ENCODE assay signal across 20 cellular contexts in the genomic region with DNA sequence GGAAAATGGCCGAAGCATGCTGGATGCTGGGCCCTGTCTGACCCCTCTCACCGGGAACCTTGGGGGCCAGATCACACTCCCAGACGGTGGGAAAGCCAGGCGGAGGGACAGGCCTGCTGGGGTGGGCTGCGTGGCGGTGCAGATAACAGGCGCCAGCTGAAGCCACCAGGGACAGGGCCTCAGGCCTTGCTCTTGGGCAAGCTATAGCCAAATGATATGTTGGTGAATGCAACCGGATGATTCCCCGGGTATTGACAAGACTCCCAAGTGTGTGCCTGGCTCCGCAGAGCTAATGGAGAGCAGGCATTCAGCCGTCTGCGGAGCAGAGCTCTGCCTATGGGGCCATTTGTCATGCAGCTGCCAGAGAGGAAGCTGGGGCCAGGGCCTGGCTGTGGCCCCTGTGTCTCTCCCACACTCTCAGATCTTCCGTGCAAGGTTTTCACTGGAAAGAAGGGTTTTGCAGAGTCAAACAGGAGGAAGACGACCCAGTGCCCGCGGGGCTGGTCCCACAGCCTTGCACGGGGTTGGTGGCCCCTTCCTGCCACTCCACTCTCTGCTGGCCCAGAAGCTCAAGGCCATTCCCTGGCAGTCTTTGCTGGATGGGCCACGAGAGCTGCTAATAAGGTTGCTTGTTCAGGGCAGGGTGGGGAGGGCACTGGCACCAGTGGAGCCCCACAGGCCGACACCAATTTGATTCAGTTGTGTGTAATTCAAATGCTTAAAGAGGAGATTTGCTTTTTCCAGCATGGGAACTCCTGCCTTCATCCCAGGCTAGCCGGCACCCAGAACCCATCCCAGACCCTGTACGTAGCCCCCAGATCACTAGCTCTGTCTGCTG.
"Had no signal": no experiment of that assay in that cellular context is flagged by ENCODE, and none has a peak within 500 bp of the region (broad histone marks: within the 10 kb centered on the region; RNA-seq: fewer than 3 reads in every experiment).

No MANE protein-coding gene starts in this region.

- H3K27ac Mint-ChIP-seq: activated naive CD8-positive, alpha-beta T cell treated with anti-CD3 and anti-CD28 coated beads for 36 hours; T-helper 1 cell treated with Interleukin-12 subunit alpha and Interleukin-12 subunit beta and Interleukin-4 antibody, amounts not matched to agents 30 μg/mL and 1 μg/mL, for 36 hours had no signal

- H3K36me3 ChIP-seq: prostate gland, WERI-Rb-1 had no signal

- H3K27me3 Mint-ChIP-seq: activated naive CD8-positive, alpha-beta T cell treated with anti-CD3 and anti-CD28 coated beads for 36 hours; natural killer cell treated with Interleukin-12 subunit alpha and Interleukin-12 subunit beta and Interleukin-15 and Interleukin-18, amount 100 ng/mL, for 72 hours had no signal

- DNase-seq: activated CD4-positive, alpha-beta T cell treated with anti-CD3 and anti-CD28 coated beads for 48 hours; activated CD4-positive, alpha-beta T cell treated with anti-CD3 and anti-CD28 coated beads, Interleukin-2, amount 50 U/mL, for 48 hours; activated CD8-positive, alpha-beta memory T cell treated with anti-CD3 and anti-CD28 coated beads for 24 hours; activated effector memory CD4-positive, alpha-beta T cell treated with Interleukin-2 at 50 U/mL for 16 hours; activated naive CD4-positive, alpha-beta T cell treated with Interleukin-2 at 50 U/mL for 16 hours; activated naive CD8-positive, alpha-beta T cell treated with anti-CD3 and anti-CD28 coated beads for 36 hours; caudate nucleus; esophagus squamous epithelium; foreskin melanocyte; stimulated activated naive CD4-positive, alpha-beta T cell treated with Interleukin-2 at 50 U/mL for 16 hours; SW 1271; T1000; WERI-Rb-1 had no signal

- H3K27ac ChIP-seq: esophagus squamous epithelium, lower lobe of right lung, prostate gland, tibial nerve, WERI-Rb-1 had no signal

- H3K36me3 Mint-ChIP-seq: natural killer cell treated with Interleukin-12 subunit alpha and Interleukin-12 subunit beta and Interleukin-15 and Interleukin-18, amount 100 ng/mL, for 72 hours had no signal

- ATAC-seq: activated CD4-positive, CD25-positive, alpha-beta regulatory T cell treated with anti-CD3 and anti-CD28 coated beads, Interleukin-2, amount 50 U/mL, for 24 hours; lower lobe of right lung; mucosa of descending colon; natural killer cell treated with Interleukin-12 subunit alpha and Interleukin-12 subunit beta and Interleukin-15 and Interleukin-18, amount 100 ng/mL, for 72 hours had no signal

- H3K27me3 ChIP-seq: esophagus squamous epithelium, tibial nerve had no signal

- H3K9me3 ChIP-seq: esophagus squamous epithelium, lower lobe of right lung, mucosa of descending colon, prostate gland, tibial nerve had no signal

- H3K4me3 ChIP-seq: esophagus squamous epithelium, lower lobe of right lung, mucosa of descending colon, prostate gland, tibial nerve had no signal

- H3K9me3 Mint-ChIP-seq: activated naive CD8-positive, alpha-beta T cell treated with anti-CD3 and anti-CD28 coated beads for 36 hours; natural killer cell treated with Interleukin-12 subunit alpha and Interleukin-12 subunit beta and Interleukin-15 and Interleukin-18, amount 100 ng/mL, for 72 hours; T-helper 1 cell treated with Interleukin-12 subunit alpha and Interleukin-12 subunit beta and Interleukin-4 antibody, amounts not matched to agents 30 μg/mL and 1 μg/mL, for 36 hours had no signal

- H3K4me3 Mint-ChIP-seq: activated naive CD8-positive, alpha-beta T cell treated with anti-CD3 and anti-CD28 coated beads for 36 hours; natural killer cell treated with Interleukin-12 subunit alpha and Interleukin-12 subunit beta and Interleukin-15 and Interleukin-18, amount 100 ng/mL, for 72 hours; T-helper 1 cell treated with Interleukin-12 subunit alpha and Interleukin-12 subunit beta and Interleukin-4 antibody, amounts not matched to agents 30 μg/mL and 1 μg/mL, for 36 hours had no signal
